Comparison of ENCODE assay signal across 8 cellular contexts in genomic region chr7:47100815-47101435, GRCh38.
DNase-seq lines count a peak whose midpoint lies in the region; ATAC-seq, FAIRE-seq and TF ChIP-seq lines count a peak whose summit lies in the region.

No MANE protein-coding gene starts in this region.

- H4K20me1 ChIP-seq in H9 (ENCODE audit: control insufficient read depth, insufficient read depth, insufficient read length) (no peaks in the 10 kb centered on the region), fibroblast of lung (ENCODE audit: control insufficient read depth, extremely low read depth, insufficient read depth, low read length) (no peaks in the 10 kb centered on the region)

- H3K4me3 ChIP-seq in Panc1 (ENCODE audit: low read depth in 2 of 2, low read length in 2 of 2) (no peak overlapping the region), fibroblast of lung (replicated peaks in 1 of 4; ENCODE audit: control extremely low read depth in 1 of 4, insufficient read depth in 1 of 4, low read depth in 3 of 4, low read length in 4 of 4) (peak overlapping the region in 1 of 4 experiments; percentile 17), spleen (no peak overlapping the region), sigmoid colon (no peak overlapping the region)

- no peak overlapping the region for H2BK120ac ChIP-seq in H9 (ENCODE audit: low read depth, low read length, poor library complexity, severe bottlenecking)

- no peaks in the 10 kb centered on the region for H3K79me1 ChIP-seq in H9 (ENCODE audit: insufficient read depth, low read depth, low read length, poor library complexity, severe bottlenecking)

- no peaks in the 10 kb centered on the region for H3K23me2 ChIP-seq in H9 (ENCODE audit: insufficient read length, low read depth, low read length, poor library complexity, severe bottlenecking)

- ATAC-seq in Panc1 (peak; percentile 83), HG03139 (IDR thresholded peaks at IDR 0.05; ENCODE audit: unreplicated experiment) (no peak)

- no peaks in the 10 kb centered on the region for H3K27me3 ChIP-seq in H9 (ENCODE audit: insufficient read depth, low read length)
- no peaks in the 10 kb centered on the region for H3K27me3 ChIP-seq in Panc1 (ENCODE audit: control insufficient read depth, insufficient read depth, low read length)
- peaks cover 4% of the 10 kb centered on the region for H3K27me3 ChIP-seq in fibroblast of lung (ENCODE audit: control insufficient read depth, insufficient read depth, low read length)
- H3K27me3 ChIP-seq in spleen (replicated peaks in 1 of 7) = no peaks in the 10 kb centered on the region
- H3K27me3 ChIP-seq in sigmoid colon = no peaks in the 10 kb centered on the region

- no peak overlapping the region for H3K4me2 ChIP-seq in H9 (ENCODE audit: insufficient read depth, insufficient read length, low read length)
- peak overlapping the region; percentile 83 for H3K4me2 ChIP-seq in fibroblast of lung (ENCODE audit: extremely low read depth, insufficient read depth, low read length)

- no peak overlapping the region for H3K27ac Mint-ChIP-seq in H9

- H3K9me3 Mint-ChIP-seq in H9 = no peaks in the 10 kb centered on the region

- no peak overlapping the region for H2BK5ac ChIP-seq in H9 (ENCODE audit: insufficient read length, low read length)

- H2AFZ ChIP-seq in H9 (ENCODE audit: low read length) (no peak overlapping the region), fibroblast of lung (ENCODE audit: low read length) (peak overlapping the region; percentile 54)

- H3K9me3 ChIP-seq in H9 (ENCODE audit: control insufficient read depth, low read depth, low read length) = no peaks in the 10 kb centered on the region
- H3K9me3 ChIP-seq in Panc1 (ENCODE audit: control insufficient read depth, insufficient read depth, low read depth, low read length) = no peaks in the 10 kb centered on the region
- H3K9me3 ChIP-seq in fibroblast of lung (ENCODE audit: control insufficient read depth, insufficient read depth, low read depth, low read length) = no peaks in the 10 kb centered on the region
- no peaks in the 10 kb centered on the region for H3K9me3 ChIP-seq in spleen
- H3K9me3 ChIP-seq in sigmoid colon = no peaks in the 10 kb centered on the region

- no peak overlapping the region for H4K5ac ChIP-seq in H9 (ENCODE audit: insufficient read length, low read depth, low read length)

- H2BK12ac ChIP-seq in H9 (ENCODE audit: insufficient read length, low read depth, low read length) = no peak overlapping the region

- H3K4me1 Mint-ChIP-seq in H9 = 0 out of 4 replicates have a peak, but pooled peaks cover 0 to 2% of the 10 kb centered on the region in 2 experiments

- H3K27ac ChIP-seq in H9 (ENCODE audit: insufficient read length, low read depth, low read length) (no peak overlapping the region), Panc1 (ENCODE audit: low read length) (no peak overlapping the region), fibroblast of lung (ENCODE audit: insufficient read depth, low read length) (no peak overlapping the region), spleen (no peak overlapping the region), sigmoid colon (no peak overlapping the region)

- H2BK15ac ChIP-seq in H9 (ENCODE audit: low read depth, low read length) = no peak overlapping the region

- intact Hi-C loops in Panc1 (cut with micrococcal nuclease; ENCODE audit: unreplicated experiment) = no loop called here
- intact Hi-C loops in spleen (cut with DNase I; ENCODE audit: low total_unique reads) = no loop called here
- intact Hi-C loops in sigmoid colon (cut with DNase I) = no loop called here

- no peak for TF ChIP-seq EP300 in sigmoid colon (IDR thresholded peaks at IDR 0.05)

- no peak overlapping the region for H2BK20ac ChIP-seq in H9 (ENCODE audit: low read depth, low read length, poor library complexity, severe bottlenecking)

- no peak overlapping the region for H3T11ph ChIP-seq in H9 (ENCODE audit: low read length)

- DNase-seq in AG08395 (ENCODE audit: low spot score) (peak; percentile 51), H9 (peak; percentile 78), Panc1 (ENCODE audit: low read depth, low spot score) (peak; percentile 5), fibroblast of lung (ENCODE audit: low read depth in 2 of 2) (peak; percentile 44 to 66), spleen (no peak), sigmoid colon (no peak), frontal cortex (ENCODE audit: low spot score in 2 of 2) (no peak)

- no peak overlapping the region for H3K4ac ChIP-seq in H9 (ENCODE audit: low read depth, low read length)

- POLR2A ChIA-PET in Panc1 (lab: Charles Lee) = no interaction called here

- no peaks in the 10 kb centered on the region; the same call in none of the 2 replicates for H3K27me3 Mint-ChIP-seq in H9 (ENCODE audit: low read depth)

- H4K8ac ChIP-seq in H9 (replicated peaks; ENCODE audit: insufficient read length, low read depth, low read length) = no peak overlapping the region

- TF ChIP-seq CTCF in H9 (conservative IDR thresholded peaks at IDR 0.05) (peak; percentile 83), Panc1 (IDR thresholded peaks at IDR 0.05) (peak; percentile 87), fibroblast of lung (conservative IDR thresholded peaks at IDR 0.05 in 1 of 2, IDR thresholded peaks at IDR 0.05 in 1 of 2; ENCODE audit: low read depth in 1 of 2, low read length in 2 of 2) (peak; percentile 52 to 73), spleen (IDR thresholded peaks at IDR 0.05 in 8 of 11, conservative IDR thresholded peaks at IDR 0.05 in 3 of 11) (peak in 7 of 11 experiments; percentile 24 to 54 (median 32)), sigmoid colon (IDR thresholded peaks at IDR 0.05) (no peak)

- H3K56ac ChIP-seq in H9 (ENCODE audit: insufficient read length, low read depth, low read length) = no peak overlapping the region

- H3K36me3 ChIP-seq in Panc1 (ENCODE audit: control insufficient read depth, insufficient read depth, low read length) (no peaks in the 10 kb centered on the region), fibroblast of lung (ENCODE audit: control insufficient read depth, insufficient read depth, low read length) (no peaks in the 10 kb centered on the region), spleen (no peaks in the 10 kb centered on the region), sigmoid colon (no peaks in the 10 kb centered on the region)

- in situ Hi-C loops in Panc1 (cut with HindIII; ENCODE audit: low pct_unique_long_range_greater_than_20kb, low sequenced_read_pairs) = no loop called here

- no peaks in the 10 kb centered on the region for H3K4me1 ChIP-seq in H9 (ENCODE audit: insufficient read depth, low read length)
- no peaks in the 10 kb centered on the region for H3K4me1 ChIP-seq in Panc1 (ENCODE audit: control insufficient read depth, insufficient read depth, low read length)
- no peaks in the 10 kb centered on the region for H3K4me1 ChIP-seq in fibroblast of lung (ENCODE audit: control insufficient read depth, extremely low read depth, insufficient read depth, low read length)
- H3K4me1 ChIP-seq in spleen = peaks cover 0 to 5% (median 0%) of the 10 kb centered on the region in 6 donors
- no peaks in the 10 kb centered on the region for H3K4me1 ChIP-seq in sigmoid colon

- no peak overlapping the region for H2AK5ac ChIP-seq in H9 (ENCODE audit: insufficient read length, low read length)

- no peaks in the 10 kb centered on the region for H3K36me3 Mint-ChIP-seq in H9 (ENCODE audit: insufficient read depth in 1 of 3, low read depth in 3 of 3)

- CTCF ChIA-PET in Panc1 (lab: Charles Lee) = interaction anchor here (0.6 to 1.7 kb wide), 3 partner anchors 14 to 1126 kb away, joined by 3 to 6 read pairs (median 3); no protein-coding TSS in a partner anchor

- no TSS peak for BruUV-seq in Panc1 (replicated peaks; lab: Mats Ljungman, UMichigan)

- TF ChIP-seq POLR2A in spleen (IDR thresholded peaks at IDR 0.05) = no peak
- TF ChIP-seq POLR2A in sigmoid colon (IDR thresholded peaks at IDR 0.05) = no peak

- no peak overlapping the region for H3K9ac ChIP-seq in H9 (ENCODE audit: extremely low read depth, insufficient read length, low read length)
- H3K9ac ChIP-seq in fibroblast of lung (ENCODE audit: insufficient read depth, low read length) = no peak overlapping the region

- H3K79me2 ChIP-seq in H9 (ENCODE audit: insufficient read depth, low read length) (no peaks in the 10 kb centered on the region), fibroblast of lung (ENCODE audit: control insufficient read depth, insufficient read depth, low read length) (no peaks in the 10 kb centered on the region)

- FAIRE-seq in frontal cortex (lab: Jason Lieb, UNC) = no peak

- H3K4me3 Mint-ChIP-seq in H9 = no peak overlapping the region

- no peak overlapping the region for H3K18ac ChIP-seq in H9 (ENCODE audit: insufficient read length, low read depth, low read length)

- no peak overlapping the region for H3K23ac ChIP-seq in H9 (ENCODE audit: insufficient read length, low read depth, low read length)

- no peak overlapping the region for H3K14ac ChIP-seq in H9 (ENCODE audit: insufficient read depth, low read length)

- no CpG with 5 or more reads among the region's 5 CpGs for WGBS in H9 (ENCODE audit: extremely low coverage, insufficient read length, low lambda C conversion rate)
- 58 to 73% (median 68%) methylated on average over 5 of the region's 5 CpGs for WGBS in spleen, 5 donors
- 32 to 64% methylated on average over 5 of the region's 5 CpGs for WGBS in sigmoid colon, 2 donors

- no peak overlapping the region for H4K91ac ChIP-seq in H9 (ENCODE audit: insufficient read length, low read depth, low read length)

Comparison
In these comparisons a context has a peak if more than half of its experiments do, and no peak if none do; other contexts are left out.
1. DNase-seq: peak in AG08395 (single experiment), H9 (single experiment), Panc1 (single experiment) and fibroblast of lung (2 of 2); none in spleen (single experiment), sigmoid colon (single experiment) and frontal cortex (0 of 2).
2. CTCF ChIP-seq: peak in H9 (single experiment), Panc1 (single experiment), fibroblast of lung (2 of 2) and spleen (7 of 11); none in sigmoid colon (0 of 4).